ENCODE assay signal across 23 cellular contexts in genomic region chr5:157710431-157710830, GRCh38. TPM values are rescaled to one million over a fixed set of nuclear protein-coding genes. Genes with fewer than 3 reads are reported as not detected.
DNase-seq lines count a peak whose midpoint lies in the region; ATAC-seq and TF ChIP-seq lines count a peak whose summit lies in the region.
"Had no signal": no experiment of that assay in that cellular context is flagged by ENCODE, and none has a peak within 500 bp of the region (broad histone marks: within the 10 kb centered on the region; RNA-seq: fewer than 3 reads in every experiment).

No MANE protein-coding gene starts in this region.

- no peaks in the 10 kb centered on the region for H3K9me3 Mint-ChIP-seq in MCF 10A (ENCODE audit: unreplicated experiment)

- no peaks in the 10 kb centered on the region for H3K36me3 Mint-ChIP-seq in MCF 10A (ENCODE audit: insufficient read depth, unreplicated experiment)
- H3K36me3 Mint-ChIP-seq: CD4-positive, CD25-positive, alpha-beta regulatory T cell had no signal

- H2AFZ ChIP-seq in fibroblast of lung (ENCODE audit: low read length), result no peak overlapping the region

- POLR2A ChIA-PET in MCF 10A (lab: Yijun Ruan, JAX), result no interaction called here

- peak overlapping the region; percentile 37 for H3K4me2 ChIP-seq in fibroblast of lung (ENCODE audit: extremely low read depth, insufficient read depth, low read length)

- H3K27me3 ChIP-seq in breast epithelium (no peaks in the 10 kb centered on the region), fibroblast of lung (ENCODE audit: control insufficient read depth, insufficient read depth, low read length) (no peaks in the 10 kb centered on the region), gastroesophageal sphincter (no peaks in the 10 kb centered on the region)

- CTCF ChIA-PET in MCF 10A (lab: Yijun Ruan, JAX), result interaction anchor here (0.7 kb wide), 1 partner anchor 471 kb away, joined by 3 read pairs; no protein-coding TSS in a partner anchor

- no peak overlapping the region for H3K4me3 ChIP-seq in breast epithelium
- no peak overlapping the region for H3K4me3 ChIP-seq in SK-N-MC
- no peak overlapping the region for H3K4me3 ChIP-seq in fibroblast of lung (replicated peaks in 1 of 4; ENCODE audit: control extremely low read depth in 1 of 4, insufficient read depth in 1 of 4, low read depth in 3 of 4, low read length in 4 of 4)
- H3K4me3 ChIP-seq in gastroesophageal sphincter, result no peak overlapping the region
- H3K4me3 ChIP-seq: K562 had no signal

- H3K27me3 Mint-ChIP-seq in MCF 10A (ENCODE audit: insufficient read depth, unreplicated experiment), result no peaks in the 10 kb centered on the region

- BruUV-seq in MCF 10A (replicated peaks; lab: Mats Ljungman, UMichigan), result no TSS peak

- no peak for TF ChIP-seq EP300 in gastroesophageal sphincter (IDR thresholded peaks at IDR 0.05)

- H3K36me3 ChIP-seq in breast epithelium (no peaks in the 10 kb centered on the region), SK-N-MC (ENCODE audit: insufficient read depth, low read length) (no peaks in the 10 kb centered on the region; the same call in 1 of the 2 replicates), fibroblast of lung (ENCODE audit: control insufficient read depth, insufficient read depth, low read length) (no peaks in the 10 kb centered on the region), gastroesophageal sphincter (no peaks in the 10 kb centered on the region)
- H3K36me3 ChIP-seq: BE2C had no signal

- H3K4me1 Mint-ChIP-seq in MCF 10A (ENCODE audit: insufficient read depth, unreplicated experiment), result peaks cover 9% of the 10 kb centered on the region

- no peaks in the 10 kb centered on the region for H3K4me1 ChIP-seq in breast epithelium
- H3K4me1 ChIP-seq in fibroblast of lung (ENCODE audit: control insufficient read depth, extremely low read depth, insufficient read depth, low read length), result peaks cover 4% of the 10 kb centered on the region
- H3K4me1 ChIP-seq in gastroesophageal sphincter, result peaks cover 0 to 11% (median 0%) of the 10 kb centered on the region in 3 donors
- H3K4me1 ChIP-seq: BE2C had no signal

- TF ChIP-seq CTCF in MCF 10A (IDR thresholded peaks at IDR 0.05; ENCODE audit: unreplicated experiment), result no peak
- TF ChIP-seq CTCF in breast epithelium (IDR thresholded peaks at IDR 0.05), result no peak
- no peak for TF ChIP-seq CTCF in fibroblast of lung (conservative IDR thresholded peaks at IDR 0.05 in 1 of 2, IDR thresholded peaks at IDR 0.05 in 1 of 2; ENCODE audit: low read depth in 1 of 2, low read length in 2 of 2)
- TF ChIP-seq CTCF in gastroesophageal sphincter (IDR thresholded peaks at IDR 0.05), result no peak

- no peak overlapping the region for H3K27ac ChIP-seq in breast epithelium
- peak overlapping the region; percentile 38 for H3K27ac ChIP-seq in SK-N-MC
- H3K27ac ChIP-seq in fibroblast of lung (ENCODE audit: insufficient read depth, low read length), result no peak overlapping the region
- H3K27ac ChIP-seq in gastroesophageal sphincter, result no peak overlapping the region

- WGBS in gastroesophageal sphincter (ENCODE audit: low coverage in 1 of 2), 2 donors, result 32 to 43% methylated on average over 3 of the region's 3 CpGs

- H3K9me3 ChIP-seq in breast epithelium (no peaks in the 10 kb centered on the region), SK-N-MC (ENCODE audit: low read depth, low read length) (no peaks in the 10 kb centered on the region), fibroblast of lung (ENCODE audit: control insufficient read depth, insufficient read depth, low read depth, low read length) (no peaks in the 10 kb centered on the region), gastroesophageal sphincter (no peaks in the 10 kb centered on the region)
- H3K9me3 ChIP-seq: BE2C had no signal

- no peak overlapping the region for H3K4me3 Mint-ChIP-seq in MCF 10A (ENCODE audit: unreplicated experiment)
- H3K4me3 Mint-ChIP-seq: CD4-positive, CD25-positive, alpha-beta regulatory T cell had no signal

- DNase-seq in MCF 10A (ENCODE audit: unreplicated experiment) (no peak), breast epithelium (ENCODE audit: low spot score in 2 of 2) (no peak), SK-N-MC (ENCODE audit: low read depth, low spot score) (no peak), fibroblast of lung (ENCODE audit: low read depth in 2 of 2) (no peak), NCI-H510A treated with DMSO at 0.1 percent for 48 hours (lab: John Stamatoyannopoulos, UW) (no peak), NCI-H446 (lab: John Stamatoyannopoulos, UW) (no peak)
- DNase-seq: 8988T; BE2C; CD4-positive, CD25-positive, alpha-beta regulatory T cell; COR-L47; DMS 273 treated with DMSO at 0.1 percent for 48 hours; NCI-H1105; NCI-H2081; NCI-H2171 treated with DMSO at 0.1 percent for 48 hours; NCI-H446 treated with DMSO at 0.1 percent for 48 hours; NCI-H748 treated with DMSO at 0.1 percent for 48 hours; NK-92 treated with Interleukin-12 subunit alpha and Interleukin-12 subunit beta, amount 100 ng/mL, for 24 hours; SIG-M5 had no signal

- ATAC-seq in gastroesophageal sphincter (no peak), HG03432 (IDR thresholded peaks at IDR 0.05; ENCODE audit: unreplicated experiment) (no peak)
- ATAC-seq: K562 had no signal

- no peaks in the 10 kb centered on the region for H4K20me1 ChIP-seq in fibroblast of lung (ENCODE audit: control insufficient read depth, extremely low read depth, insufficient read depth, low read length)

- no peaks in the 10 kb centered on the region for H3K79me2 ChIP-seq in fibroblast of lung (ENCODE audit: control insufficient read depth, insufficient read depth, low read length)

- intact Hi-C loops in MCF 10A (cut with micrococcal nuclease) (loop anchor here (10.0 kb wide), 1 partner anchor 136 kb away; the partner anchor contains the start of gene ADAM19), breast epithelium (cut with DNase I; ENCODE audit: low total_unique reads) (no loop called here)

- TF ChIP-seq POLR2A in breast epithelium (IDR thresholded peaks at IDR 0.05) (no peak), gastroesophageal sphincter (IDR thresholded peaks at IDR 0.05) (no peak)

- H3K9ac ChIP-seq in SK-N-MC (ENCODE audit: insufficient read length) (no peak overlapping the region), fibroblast of lung (ENCODE audit: insufficient read depth, low read length) (no peak overlapping the region)

- H3K27ac Mint-ChIP-seq in MCF 10A (ENCODE audit: low read depth, unreplicated experiment), result peak overlapping the region; percentile 41
- H3K27ac Mint-ChIP-seq: CD4-positive, CD25-positive, alpha-beta regulatory T cell had no signal

RNA-seq across cellular contexts. Expression of gene THG1L, which starts 20.8 kb away (rescaled TPM):
- total RNA-seq in MCF 10A (2022) (21.1 and 29.9 TPM in 2 replicates), breast epithelium (10 to 100 TPM; 12.3 to 15.1 (median 13.5) TPM), fibroblast of lung (37.3 and 42.4 TPM in 2 replicates), gastroesophageal sphincter (10 to 100 TPM; 13.2 to 20.3 (median 15.5) TPM)
- polyA plus RNA-seq in fibroblast of lung, result 16.1 and 18.0 TPM in 2 replicates
- 15.1 and 18.0 TPM in 2 replicates for polyA plus RNA-seq in fibroblast of lung (2012)
- 7.6 and 11.2 TPM in 2 replicates for polyA minus RNA-seq in fibroblast of lung (ENCODE audit: low replicate concordance)

RNA-seq across cellular contexts. Expression of gene LSM11, which starts 33.1 kb away (rescaled TPM):
- 3.4 and 4.5 TPM in 2 replicates for total RNA-seq in MCF 10A (2022)
- total RNA-seq in breast epithelium, result 1 to 10 TPM; 1.8 to 5.7 (median 4.6) TPM
- total RNA-seq in fibroblast of lung, result 2.1 and 3.1 TPM in 2 replicates
- 2.0 and 2.5 TPM in 2 replicates for polyA plus RNA-seq in fibroblast of lung
- 1.4 and 1.7 TPM in 2 replicates for polyA plus RNA-seq in fibroblast of lung (2012)
- polyA minus RNA-seq in fibroblast of lung (ENCODE audit: low replicate concordance), result 0.52 and 2.0 TPM in 2 replicates
- total RNA-seq in gastroesophageal sphincter, result 10 to 100 TPM; 14.8 to 38.4 (median 27.3) TPM

RNA-seq across cellular contexts. Expression of gene C5orf52, which starts 39.1 kb away (rescaled TPM):
- not detected in 2 replicates for total RNA-seq in MCF 10A (2022)
- total RNA-seq in breast epithelium, result not detected
- total RNA-seq in fibroblast of lung, result not detected in 2 replicates
- polyA plus RNA-seq in fibroblast of lung, result not detected in 2 replicates
- not detected in 2 replicates for polyA plus RNA-seq in fibroblast of lung (2012)
- polyA minus RNA-seq in fibroblast of lung (ENCODE audit: low replicate concordance), result not detected in 2 replicates
- total RNA-seq in gastroesophageal sphincter, result not detected
- total RNA-seq: CD4-positive, CD25-positive, alpha-beta regulatory T cell; K562; OCI-LY7; RPMI7951 had no signal
- polyA plus RNA-seq: CD4-positive, CD25-positive, alpha-beta regulatory T cell; K562 had no signal

RNA-seq across cellular contexts. Expression of gene SOX30, which starts 58.2 kb away (rescaled TPM):
- total RNA-seq in MCF 10A (2022) (0.15 TPM in 1 of 2 replicates, not detected in the other), breast epithelium (under 1 TPM in 1 of 3 donors, not detected in 2; 0.16 TPM), fibroblast of lung (under 0.01 TPM in 1 of 2 replicates, not detected in the other), gastroesophageal sphincter (under 1 TPM in 2 of 4 donors, not detected in 2; 0.16 to 0.19 TPM)
- polyA plus RNA-seq in fibroblast of lung, result 0.02 and 0.05 TPM in 2 replicates
- 0.05 TPM in 1 of 2 replicates, not detected in the other for polyA plus RNA-seq in fibroblast of lung (2012)
- not detected in 2 replicates for polyA minus RNA-seq in fibroblast of lung (ENCODE audit: low replicate concordance)
- total RNA-seq: CD4-positive, CD25-positive, alpha-beta regulatory T cell; K562; RPMI7951 had no signal
- polyA plus RNA-seq: K562 had no signal
